ENCODE assay signal across 27 cellular contexts in genomic region chr20:1304711-1305515, GRCh38. TPM values are rescaled to one million over a fixed set of nuclear protein-coding genes. Genes with fewer than 3 reads are reported as not detected.
A peak's percentile ranks its signal among the peaks of the same experiment; 100 is the strongest.
DNase-seq lines count a peak whose midpoint lies in the region; TF ChIP-seq lines count a peak whose summit lies in the region.
"Had no signal": no experiment of that assay in that cellular context is flagged by ENCODE, and none has a peak within 500 bp of the region (broad histone marks: within the 10 kb centered on the region; RNA-seq: fewer than 3 reads in every experiment).

No MANE protein-coding gene starts in this region.

- H3K79me1 ChIP-seq in H9 (ENCODE audit: insufficient read depth, low read depth, low read length, poor library complexity, severe bottlenecking): no peaks in the 10 kb centered on the region

- H3K4me1 Mint-ChIP-seq in H9: peaks cover 18 to 28% of the 10 kb centered on the region in 2 experiments
- peaks cover 13% of the 10 kb centered on the region for H3K4me1 Mint-ChIP-seq in HFFc6 (ENCODE audit: low read depth)

- H3K27me3 Mint-ChIP-seq in H9 (ENCODE audit: low read depth) (no peaks in the 10 kb centered on the region), HFFc6 (ENCODE audit: insufficient read depth) (peaks cover 1% of the 10 kb centered on the region)

- no peaks in the 10 kb centered on the region; the same call in 1 of the 2 replicates for H3K4me1 ChIP-seq in H9 (ENCODE audit: insufficient read depth, low read length)
- H3K4me1 ChIP-seq: ascending aorta, lower lobe of right lung had no signal

- no peak overlapping the region for H2AFZ ChIP-seq in H9 (ENCODE audit: low read length)

- H4K91ac ChIP-seq in H9 (ENCODE audit: insufficient read length, low read depth, low read length): no peak overlapping the region

- H3K23ac ChIP-seq in H9 (ENCODE audit: insufficient read length, low read depth, low read length): no peak overlapping the region

- no peaks in the 10 kb centered on the region for H3K23me2 ChIP-seq in H9 (ENCODE audit: insufficient read length, low read depth, low read length, poor library complexity, severe bottlenecking)

- H2BK12ac ChIP-seq in H9 (ENCODE audit: insufficient read length, low read depth, low read length): no peak overlapping the region

- no peak overlapping the region for H4K8ac ChIP-seq in H9 (replicated peaks; ENCODE audit: insufficient read length, low read depth, low read length)

- no peak overlapping the region for H3K4ac ChIP-seq in H9 (ENCODE audit: low read depth, low read length)

- DNase-seq in H9: no peak
- DNase-seq in WERI-Rb-1: peak; percentile 89
- DNase-seq in dorsolateral prefrontal cortex: peak in 3 of 10 donors; percentile 43 to 62 (median 45)
- peak; percentile 66 for DNase-seq in posterior vena cava (ENCODE audit: low spot score)
- no peak for DNase-seq in NCI-H1694 (lab: John Stamatoyannopoulos, UW)
- DNase-seq in HFFc6: no peak
- DNase-seq in hippocampal formation (lab: John Stamatoyannopoulos, UW): no peak
- DNase-seq: activated CD4-positive, alpha-beta T cell treated with anti-CD3 and anti-CD28 coated beads, Interleukin-2, amount 50 U/mL, for 1 hour; activated CD8-positive, alpha-beta memory T cell treated with anti-CD3 and anti-CD28 coated beads, Interleukin-2, amount 50 U/mL, for 4 hours; activated naive CD4-positive, alpha-beta T cell; glutamatergic neuron; HCEC 1CT; kidney; lower lobe of right lung; NCI-H1048; NCI-H187 treated with DMSO at 0.1 percent for 48 hours; NCI-H2227 treated with DMSO at 0.1 percent for 48 hours; NCI-H748 treated with DMSO at 0.1 percent for 48 hours; retina; stimulated activated CD4-positive, alpha-beta T cell treated with anti-CD3 and anti-CD28 coated beads, Interleukin-4, amount 100 ng/mL, for 1 hour; stimulated activated naive CD4-positive, alpha-beta T cell; T-helper 2 cell had no signal

- H3K27me3 ChIP-seq in H9 (ENCODE audit: insufficient read depth, low read length) (no peaks in the 10 kb centered on the region), WERI-Rb-1 (ENCODE audit: insufficient read depth, low read depth, severe bottlenecking) (no peaks in the 10 kb centered on the region), dorsolateral prefrontal cortex (no peaks in the 10 kb centered on the region)
- H3K27me3 ChIP-seq: ascending aorta had no signal

- H3K27ac ChIP-seq in H9 (ENCODE audit: insufficient read length, low read depth, low read length): no peak overlapping the region
- H3K27ac ChIP-seq in WERI-Rb-1: peak overlapping the region; percentile 58
- H3K27ac ChIP-seq in dorsolateral prefrontal cortex: peak overlapping the region in 50 of 59 donors; percentile 3 to 86 (median 61)
- H3K27ac ChIP-seq: ascending aorta, HL-60, lower lobe of right lung, RWPE1, thoracic aorta had no signal

- intact Hi-C loops in dorsolateral prefrontal cortex (cut with DNase I) (no loop called here), posterior vena cava (cut with DNase I) (no loop called here)

- WGBS in H9 (ENCODE audit: extremely low coverage, insufficient read length, low lambda C conversion rate): no CpG with 5 or more reads among the region's 31 CpGs

- H3K9me3 Mint-ChIP-seq in H9 (no peaks in the 10 kb centered on the region), HFFc6 (no peaks in the 10 kb centered on the region)

- H2BK120ac ChIP-seq in H9 (ENCODE audit: low read depth, low read length, poor library complexity, severe bottlenecking): no peak overlapping the region

- no peak overlapping the region for H3K56ac ChIP-seq in H9 (ENCODE audit: insufficient read length, low read depth, low read length)

- peak overlapping the region in 1 of 3 experiments; percentile 39; a peak in 2 of 7 replicates for H3K27ac Mint-ChIP-seq in H9
- H3K27ac Mint-ChIP-seq in HFFc6: no peak overlapping the region

- H2AK5ac ChIP-seq in H9 (ENCODE audit: insufficient read length, low read length): no peak overlapping the region

- no peaks in the 10 kb centered on the region for H3K36me3 ChIP-seq in WERI-Rb-1

- no peak overlapping the region for H3T11ph ChIP-seq in H9 (ENCODE audit: low read length)

- H2BK20ac ChIP-seq in H9 (ENCODE audit: low read depth, low read length, poor library complexity, severe bottlenecking): no peak overlapping the region

- H3K18ac ChIP-seq in H9 (ENCODE audit: insufficient read length, low read depth, low read length): no peak overlapping the region

- H3K36me3 Mint-ChIP-seq in H9 (ENCODE audit: insufficient read depth in 1 of 3, low read depth in 3 of 3) (no peaks in the 10 kb centered on the region; a peak in 1 of 7 replicates), HFFc6 (ENCODE audit: low read depth) (0 out of 2 replicates have a peak, but pooled peaks cover 10% of the 10 kb centered on the region)

- no peaks in the 10 kb centered on the region for H4K20me1 ChIP-seq in H9 (ENCODE audit: control insufficient read depth, insufficient read depth, insufficient read length)

- H3K9ac ChIP-seq in H9 (ENCODE audit: extremely low read depth, insufficient read length, low read length): no peak overlapping the region

- H2BK5ac ChIP-seq in H9 (ENCODE audit: insufficient read length, low read length): no peak overlapping the region

- no peak overlapping the region for H3K14ac ChIP-seq in H9 (ENCODE audit: insufficient read depth, low read length)

- H2BK15ac ChIP-seq in H9 (ENCODE audit: low read depth, low read length): no peak overlapping the region

- peak overlapping the region; percentile 16 for H4K5ac ChIP-seq in H9 (ENCODE audit: insufficient read length, low read depth, low read length)

- H3K9me3 ChIP-seq in H9 (ENCODE audit: control insufficient read depth, low read depth, low read length) (no peaks in the 10 kb centered on the region), WERI-Rb-1 (ENCODE audit: severe bottlenecking) (no peaks in the 10 kb centered on the region)
- H3K9me3 ChIP-seq: ascending aorta, lower lobe of right lung, thoracic aorta had no signal

- H3K4me3 ChIP-seq in WERI-Rb-1 (ENCODE audit: low read depth, low read length) (no peak overlapping the region), dorsolateral prefrontal cortex (no peak overlapping the region)
- H3K4me3 ChIP-seq: ascending aorta, lower lobe of right lung, smooth muscle cell, thoracic aorta had no signal

- H3K4me2 ChIP-seq in H9 (ENCODE audit: insufficient read depth, insufficient read length, low read length): no peak overlapping the region
- H3K4me2 ChIP-seq: smooth muscle cell had no signal

- H3K79me2 ChIP-seq in H9 (ENCODE audit: insufficient read depth, low read length): no peaks in the 10 kb centered on the region

- no peak overlapping the region; a peak in 1 of 5 replicates for H3K4me3 Mint-ChIP-seq in H9
- H3K4me3 Mint-ChIP-seq in HFFc6: no peak overlapping the region

- TF ChIP-seq CTCF in H9 (conservative IDR thresholded peaks at IDR 0.05) (no peak), WERI-Rb-1 (IDR thresholded peaks at IDR 0.05; ENCODE audit: low read depth, low read length) (peak; percentile 58), dorsolateral prefrontal cortex (IDR thresholded peaks at IDR 0.05 in 54 of 56, conservative IDR thresholded peaks at IDR 0.05 in 2 of 56; ENCODE audit: low read depth in 1 of 56, partially characterized antibody in 56 of 56) (peak in 1 of 56 donors; percentile 5), HFFc6 (IDR thresholded peaks at IDR 0.05) (no peak)

RNA-seq across cellular contexts. Expression of gene SDCBP2, which starts 24.0 kb away (rescaled TPM):
- total RNA-seq in H9 (2021) (1.9 and 3.1 TPM in 2 replicates), dorsolateral prefrontal cortex (10 to 100 TPM in 118 of 120 experiments, 1 to 10 TPM in 2; 6.5 to 34.6 (median 21.2) TPM), posterior vena cava (1 to 10 TPM; 3.1 to 5.4 TPM)
- total RNA-seq in HFFc6 (2021; fragmentation: NEBNext Ultra II Directional; extraction: Animal tissue kit (Norgen Biotek cat#: 25700)): 1 to 10 TPM in 1 of 6 experiments, under 1 TPM in 5; 0.51 to 1.5 (median 0.76) TPM
- total RNA-seq: ascending aorta had no signal

RNA-seq across cellular contexts. Expression of gene SNPH, which starts 38.8 kb away (rescaled TPM):
- total RNA-seq in H9 (2021) (1.8 TPM in 2 replicates), dorsolateral prefrontal cortex (100 to 1,000 TPM in 109 of 120 experiments, 10 to 100 TPM in 11; 41.7 to 197 (median 132) TPM), posterior vena cava (10 to 100 TPM in 1 of 2 donors, 1 to 10 TPM in 1; 8.9 to 11.9 TPM)
- total RNA-seq in HFFc6 (2021; fragmentation: NEBNext Ultra II Directional; extraction: Animal tissue kit (Norgen Biotek cat#: 25700)): 10 to 100 TPM; 12.0 to 15.3 (median 13.3) TPM

Comparison
In these comparisons a context has a peak if more than half of its experiments do, and no peak if none do; other contexts are left out.
1. DNase-seq: peak in WERI-Rb-1 (single experiment) and posterior vena cava (single experiment); none in H9 (single experiment), NCI-H1694 (single experiment), HFFc6 (single experiment) and hippocampal formation (0 of 2).